ENCODE assay signal across 1 cellular context in the genomic region with DNA sequence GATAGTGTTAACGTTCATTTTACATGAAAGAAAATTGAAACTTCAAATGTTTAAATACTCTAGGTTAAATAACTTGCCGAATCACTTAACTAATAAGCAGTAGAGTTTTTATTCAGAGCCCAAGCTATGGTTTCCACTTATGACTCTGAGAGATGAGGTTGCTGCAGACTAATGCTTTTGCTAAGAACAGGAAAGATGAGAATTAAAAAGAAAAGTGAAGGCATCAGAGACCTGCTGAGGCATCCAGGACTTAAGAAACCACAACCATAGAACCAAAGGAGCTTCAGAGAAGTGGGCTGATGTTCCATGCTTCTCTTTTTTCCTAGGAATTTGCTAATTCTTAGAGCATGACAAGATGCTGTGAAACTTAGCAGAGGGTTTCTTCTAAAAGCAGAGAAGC.
TF ChIP-seq lines count a peak whose summit lies in the region.

No MANE protein-coding gene starts in this region.

TF ChIP-seq in GM12878, 131 proteins besides CTCF, POLR2A, EP300 and RAD21:
- TF ChIP-seq TAF1 (IDR thresholded peaks at IDR 0.05; ENCODE audit: borderline replicate concordance, low read depth, low read length) (no peak), CBFB (IDR thresholded peaks at IDR 0.05; ENCODE audit: low read depth) (0 out of 2 replicates have a peak, but pooled peaks have one; percentile 19), SKIL (IDR thresholded peaks at IDR 0.05; ENCODE audit: low read depth, poor library complexity, severe bottlenecking) (no peak), JUNB (IDR thresholded peaks at IDR 0.05) (peak; percentile 76), IRF5 (IDR thresholded peaks at IDR 0.05; ENCODE audit: borderline replicate concordance) (no peak), RUNX3 (IDR thresholded peaks at IDR 0.05; ENCODE audit: low read length) (peak; percentile 62), ETV6 (conservative IDR thresholded peaks at IDR 0.05 in 1 of 2, IDR thresholded peaks at IDR 0.05 in 1 of 2; ENCODE audit: borderline replicate concordance in 1 of 2, low read depth in 1 of 2) (no peak), NFIC (IDR thresholded peaks at IDR 0.05; ENCODE audit: low read depth, low read length) (peak; percentile 28; the same call in 1 of the 2 replicates)
